Comparison of ENCODE assay signal across 15 cellular contexts in the genomic region with DNA sequence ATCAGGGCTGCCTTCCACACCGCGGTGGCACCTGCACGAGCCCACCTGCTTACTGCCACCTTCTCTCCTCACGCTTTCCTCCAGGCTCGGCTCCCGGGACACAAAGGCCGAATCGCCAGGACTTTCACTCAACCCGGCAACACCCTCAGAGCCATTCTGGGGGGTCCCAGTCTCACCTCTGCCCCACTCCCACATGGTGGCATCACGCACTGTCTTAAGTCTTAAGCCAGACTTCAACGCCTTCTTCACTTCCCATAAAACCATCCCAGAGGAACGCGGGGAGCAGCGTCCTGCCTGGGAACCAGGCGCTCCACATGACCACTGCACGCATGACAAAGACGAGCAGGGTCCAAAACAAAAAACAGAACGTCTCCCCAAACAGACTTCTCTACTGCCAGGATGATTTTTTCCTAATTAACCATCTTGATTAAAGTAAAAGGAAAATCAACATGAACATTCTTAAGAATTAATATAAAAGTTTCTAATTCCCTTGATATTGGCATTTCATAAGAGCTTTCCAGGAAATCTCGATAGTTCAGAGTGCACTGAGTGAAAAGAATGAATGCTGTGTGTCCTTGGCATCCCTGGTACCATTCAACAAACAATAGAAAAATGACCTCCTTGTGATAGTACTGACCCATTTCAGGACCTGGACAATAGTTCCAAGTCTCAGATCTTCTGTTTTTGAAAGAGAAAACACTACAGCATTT. TPM values are rescaled to one million over a fixed set of nuclear protein-coding genes. Genes with fewer than 3 reads are reported as not detected.
DNase-seq lines count a peak whose midpoint lies in the region; ATAC-seq and TF ChIP-seq lines count a peak whose summit lies in the region.
"Had no signal": no experiment of that assay in that cellular context is flagged by ENCODE, and none has a peak within 500 bp of the region (broad histone marks: within the 10 kb centered on the region; RNA-seq: fewer than 3 reads in every experiment).

No MANE protein-coding gene starts in this region.

- H3K4me1 ChIP-seq in neural progenitor cell (peaks cover 11% of the 10 kb centered on the region), uterus (no peaks in the 10 kb centered on the region)

- H3K4me2 ChIP-seq in neural progenitor cell = no peak overlapping the region

- no peak overlapping the region for H3K4me3 ChIP-seq in neural progenitor cell
- H3K4me3 ChIP-seq in uterus = no peak overlapping the region
- H3K4me3 ChIP-seq: body of pancreas, MG63, SJCRH30 had no signal

- no peak overlapping the region for H2AFZ ChIP-seq in neural progenitor cell (replicated peaks)

- H3K27ac Mint-ChIP-seq in activated naive CD4-positive, alpha-beta T cell treated with anti-CD3 and anti-CD28 coated beads, Interleukin-2, amount 50 U/mL, for 24 hours = peak overlapping the region; percentile 89
- peak overlapping the region; percentile 97 for H3K27ac Mint-ChIP-seq in central memory CD8-positive, alpha-beta T cell (ENCODE audit: low read depth)
- H3K27ac Mint-ChIP-seq in neural progenitor cell = no peak overlapping the region

- H3K9me3 Mint-ChIP-seq in activated naive CD4-positive, alpha-beta T cell treated with anti-CD3 and anti-CD28 coated beads, Interleukin-2, amount 50 U/mL, for 24 hours = no peaks in the 10 kb centered on the region
- H3K9me3 Mint-ChIP-seq in central memory CD8-positive, alpha-beta T cell = no peaks in the 10 kb centered on the region
- H3K9me3 Mint-ChIP-seq in neural progenitor cell = peaks cover 7% of the 10 kb centered on the region

- H3K9ac ChIP-seq in neural progenitor cell = no peak overlapping the region

- H3K27me3 Mint-ChIP-seq in activated naive CD4-positive, alpha-beta T cell treated with anti-CD3 and anti-CD28 coated beads, Interleukin-2, amount 50 U/mL, for 24 hours = no peaks in the 10 kb centered on the region
- no peaks in the 10 kb centered on the region for H3K27me3 Mint-ChIP-seq in central memory CD8-positive, alpha-beta T cell
- H3K27me3 Mint-ChIP-seq in neural progenitor cell (ENCODE audit: insufficient read depth, low read depth) = peaks cover 14% of the 10 kb centered on the region

- H3K9me3 ChIP-seq in neural progenitor cell (ENCODE audit: low read depth) (no peaks in the 10 kb centered on the region), uterus (no peaks in the 10 kb centered on the region)
- H3K9me3 ChIP-seq: BE2C, body of pancreas, MG63, SJCRH30 had no signal

- no peak for DNase-seq in activated naive CD4-positive, alpha-beta T cell treated with Interleukin-2 at 50 U/mL for 16 hours
- no peak for DNase-seq in central memory CD8-positive, alpha-beta T cell (ENCODE audit: low spot score in 2 of 2)
- DNase-seq in neural progenitor cell (ENCODE audit: low spot score) (no peak), uterus (peak; percentile 10), C1 segment of cervical spinal cord (lab: John Stamatoyannopoulos, UW) (no peak), NCI-H82 treated with DMSO at 0.1 percent for 48 hours (lab: John Stamatoyannopoulos, UW; ENCODE audit: unreplicated experiment) (no peak)
- DNase-seq: activated CD4-positive, alpha-beta T cell treated with anti-CD3 and anti-CD28 coated beads, Interleukin-2, amount 50 U/mL, for 48 hours; BE2C; body of pancreas; kidney glomerular epithelial cell; MG63; NCI-H446 treated with DMSO at 0.1 percent for 48 hours had no signal

- no peak for ATAC-seq in central memory CD8-positive, alpha-beta T cell (replicated peaks; ENCODE audit: extremely low read depth, poor library complexity, severe bottlenecking)
- ATAC-seq in HG03135 (IDR thresholded peaks at IDR 0.05; ENCODE audit: unreplicated experiment) = no peak
- ATAC-seq: body of pancreas had no signal

- peaks cover 32% of the 10 kb centered on the region for H3K79me2 ChIP-seq in neural progenitor cell (ENCODE audit: low read depth)

- H3K27ac ChIP-seq in neural progenitor cell = no peak overlapping the region
- H3K27ac ChIP-seq in uterus = no peak overlapping the region
- H3K27ac ChIP-seq: SJCRH30 had no signal

- H3F3A ChIP-seq in neural progenitor cell (ENCODE audit: low read depth) = no peaks in the 10 kb centered on the region

- H3K36me3 Mint-ChIP-seq in activated naive CD4-positive, alpha-beta T cell treated with anti-CD3 and anti-CD28 coated beads, Interleukin-2, amount 50 U/mL, for 24 hours = no peaks in the 10 kb centered on the region
- peaks cover 25% of the 10 kb centered on the region for H3K36me3 Mint-ChIP-seq in central memory CD8-positive, alpha-beta T cell (ENCODE audit: insufficient read depth)
- H3K36me3 Mint-ChIP-seq in neural progenitor cell = peaks cover under 1% of the 10 kb centered on the region

- H4K20me1 ChIP-seq in neural progenitor cell (ENCODE audit: low read depth) = peaks cover 50% of the 10 kb centered on the region

- H3K4me1 Mint-ChIP-seq in activated naive CD4-positive, alpha-beta T cell treated with anti-CD3 and anti-CD28 coated beads, Interleukin-2, amount 50 U/mL, for 24 hours = peaks cover 61% of the 10 kb centered on the region
- peaks cover 58% of the 10 kb centered on the region for H3K4me1 Mint-ChIP-seq in central memory CD8-positive, alpha-beta T cell
- peaks cover 37% of the 10 kb centered on the region for H3K4me1 Mint-ChIP-seq in neural progenitor cell

- peak overlapping the region; percentile 65 for H3K4me3 Mint-ChIP-seq in activated naive CD4-positive, alpha-beta T cell treated with anti-CD3 and anti-CD28 coated beads, Interleukin-2, amount 50 U/mL, for 24 hours
- H3K4me3 Mint-ChIP-seq in central memory CD8-positive, alpha-beta T cell = peak overlapping the region; percentile 86
- H3K4me3 Mint-ChIP-seq in neural progenitor cell = peak overlapping the region; percentile 46

- TF ChIP-seq CTCF in neural progenitor cell (IDR thresholded peaks at IDR 0.05) = no peak
- no peak for TF ChIP-seq CTCF in uterus (IDR thresholded peaks at IDR 0.05)

- H3K27me3 ChIP-seq in neural progenitor cell (no peaks in the 10 kb centered on the region), uterus (no peaks in the 10 kb centered on the region)
- H3K27me3 ChIP-seq: BE2C, body of pancreas, MG63, SJCRH30 had no signal

- H3K36me3 ChIP-seq in neural progenitor cell (no peaks in the 10 kb centered on the region), uterus (no peaks in the 10 kb centered on the region)

- no peak for TF ChIP-seq POLR2A in uterus (IDR thresholded peaks at IDR 0.05)

- intact Hi-C loops in uterus (cut with DNase I; ENCODE audit: low total_unique reads) = no loop called here

RNA-seq across cellular contexts. Expression of gene CANT1, which starts 2.6 kb away (rescaled TPM):
- 24.3 and 61.3 TPM in 2 replicates for total RNA-seq in neural progenitor cell (ENCODE audit: low replicate concordance)
- total RNA-seq in uterus = 10 to 100 TPM in 3 of 4 donors, 1 to 10 TPM in 1; 9.2 to 40.6 (median 21.5) TPM

RNA-seq across cellular contexts. Expression of gene C1QTNF1, which starts 17.0 kb away (rescaled TPM):
- total RNA-seq in neural progenitor cell (ENCODE audit: low replicate concordance) = 1.4 and 2.6 TPM in 2 replicates
- 10 to 100 TPM in 3 of 4 donors, 1 to 10 TPM in 1; 2.9 to 80.8 (median 39.6) TPM for total RNA-seq in uterus

RNA-seq across cellular contexts. Expression of gene LGALS3BP, which starts 27.2 kb away (rescaled TPM):
- total RNA-seq in neural progenitor cell (ENCODE audit: low replicate concordance) (17.5 and 64.3 TPM in 2 replicates), uterus (100 to 1,000 TPM in 3 of 4 donors, 10 to 100 TPM in 1; 88.2 to 396 (median 244) TPM)

Comparison
In these comparisons a context has a peak if more than half of its experiments do, and no peak if none do; other contexts are left out.
1. DNase-seq: peak in uterus (2 of 2); none in activated naive CD4-positive, alpha-beta T cell treated with Interleukin-2 at 50 U/mL for 16 hours (single experiment), central memory CD8-positive, alpha-beta T cell (0 of 2), neural progenitor cell (single experiment), C1 segment of cervical spinal cord (0 of 14) and NCI-H82 treated with DMSO at 0.1 percent for 48 hours (single experiment).
2. Peak in every context shown above with its lines, with median percentiles within 50 percentile points of each other: H3K4me3 Mint-ChIP-seq.